Comparison of ENCODE assay signal across 17 cellular contexts in the genomic region with DNA sequence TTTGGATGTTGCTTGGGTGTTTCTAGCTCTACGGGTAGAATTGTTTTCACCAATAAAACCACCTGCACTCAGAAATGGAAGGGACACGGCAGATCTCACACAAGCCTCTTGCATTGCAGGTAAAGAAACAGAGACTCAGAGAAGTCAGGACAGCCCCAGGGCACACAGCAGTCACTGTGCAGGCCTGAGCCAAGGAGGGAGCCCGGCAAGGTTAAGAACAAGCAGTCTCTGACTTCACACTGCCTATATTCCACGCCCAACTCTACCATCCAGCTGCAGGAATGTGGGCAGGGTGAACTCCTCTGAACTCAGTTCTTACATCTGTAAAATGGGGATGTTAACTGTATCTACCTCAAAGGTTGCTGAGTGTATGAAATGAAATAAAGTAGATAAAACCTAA. TPM values are rescaled to one million over a fixed set of nuclear protein-coding genes. Genes with fewer than 3 reads are reported as not detected.
DNase-seq lines count a peak whose midpoint lies in the region; ATAC-seq, FAIRE-seq and TF ChIP-seq lines count a peak whose summit lies in the region.
"Had no signal": no experiment of that assay in that cellular context is flagged by ENCODE, and none has a peak within 500 bp of the region (broad histone marks: within the 10 kb centered on the region; RNA-seq: fewer than 3 reads in every experiment).

No MANE protein-coding gene starts in this region.

- H3K36me3 ChIP-seq in HepG2 (replicated peaks in 1 of 2; ENCODE audit: control insufficient read depth in 1 of 2, insufficient read depth in 2 of 2, low read length in 2 of 2), result peaks cover 15 to 45% of the 10 kb centered on the region in 2 experiments
- H3K36me3 ChIP-seq in right lobe of liver, result no peaks in the 10 kb centered on the region
- no peaks in the 10 kb centered on the region for H3K36me3 ChIP-seq in bronchial epithelial cell (ENCODE audit: control insufficient read depth, insufficient read depth, low read length)
- peaks cover 0 to 9% of the 10 kb centered on the region in 2 experiments for H3K36me3 ChIP-seq in keratinocyte (ENCODE audit: control insufficient read depth in 2 of 2, extremely low read depth in 1 of 2, insufficient read depth in 2 of 2, low read length in 2 of 2)
- no peaks in the 10 kb centered on the region for H3K36me3 ChIP-seq in transverse colon

- dilution Hi-C loops in keratinocyte (cut with MboI; ENCODE audit: extremely low pct_ligation_motif_present, low sequenced_read_pairs), result no loop called here

- peaks cover 99% of the 10 kb centered on the region for H4K20me1 ChIP-seq in HepG2 (ENCODE audit: insufficient read depth, low read length)
- H4K20me1 ChIP-seq in keratinocyte (ENCODE audit: control insufficient read depth, extremely low read depth, insufficient read depth, low read length), result peaks cover 17% of the 10 kb centered on the region

- FAIRE-seq in HepG2 (lab: Jason Lieb, UNC) (no peak), bronchial epithelial cell (lab: Jason Lieb, UNC) (peak; percentile 13), keratinocyte (lab: Jason Lieb, UNC) (peak; percentile 26)
- FAIRE-seq: GM12892 had no signal

- no peak overlapping the region for H2AFZ ChIP-seq in HepG2 (ENCODE audit: low read length)
- H2AFZ ChIP-seq in keratinocyte (ENCODE audit: control insufficient read depth, low read length), result no peak overlapping the region

- CTCF ChIA-PET in HepG2 (lab: Yijun Ruan, JAX; ENCODE audit: low intra/inter-chr PET ratio, low total read pairs), result no interaction called here

- POLR2A ChIA-PET in HepG2 (lab: Yijun Ruan, JAX), result no interaction called here

- WGBS in HepG2 (ENCODE audit: low lambda C conversion rate), result 85% methylated on average over 4 of the region's 4 CpGs
- WGBS in right lobe of liver (ENCODE audit: insufficient coverage, low coverage, low lambda C conversion rate, missing lambda C conversion rate), result 75% methylated on average over 4 of the region's 4 CpGs
- WGBS in transverse colon (ENCODE audit: low coverage in 1 of 2), 2 donors, result 63% methylated on average over 4 of the region's 4 CpGs; no CpG with 5 or more reads in 1 of the 2 donors

- no peak overlapping the region for H3K4me3 ChIP-seq in HepG2 (replicated peaks in 1 of 3; ENCODE audit: insufficient read depth in 1 of 3, low read depth in 2 of 3, low read length in 3 of 3)
- no peak overlapping the region for H3K4me3 ChIP-seq in right lobe of liver
- no peak overlapping the region for H3K4me3 ChIP-seq in bronchial epithelial cell (ENCODE audit: low read depth, low read length)
- H3K4me3 ChIP-seq in keratinocyte (ENCODE audit: control insufficient read depth in 2 of 3, extremely low read depth in 1 of 3, insufficient read depth in 2 of 3, low read depth in 1 of 3, low read length in 3 of 3), result no peak overlapping the region
- no peak overlapping the region for H3K4me3 ChIP-seq in transverse colon

- H3K79me2 ChIP-seq in HepG2 (ENCODE audit: insufficient read depth, low read length) (peaks cover 97% of the 10 kb centered on the region), keratinocyte (ENCODE audit: control insufficient read depth, insufficient read depth, low read length) (peaks cover 89% of the 10 kb centered on the region)

- no peak for DNase-seq in HepG2 (ENCODE audit: low spot score)
- DNase-seq in right lobe of liver, result no peak
- no peak for DNase-seq in bronchial epithelial cell (ENCODE audit: low read depth)
- no peak for DNase-seq in keratinocyte (ENCODE audit: low read depth, low spot score)
- DNase-seq in transverse colon, result no peak
- DNase-seq: DND-41, NCI-H1417 treated with DMSO at 0.1 percent for 48 hours, NCI-H1930, NCI-H2171 treated with DMSO at 0.1 percent for 48 hours, NCI-H446 treated with DMSO at 0.1 percent for 48 hours, PC-3 had no signal

- no peak for ATAC-seq in HepG2
- no peak for ATAC-seq in right lobe of liver
- ATAC-seq in HG03457 (IDR thresholded peaks at IDR 0.05; ENCODE audit: unreplicated experiment), result no peak
- ATAC-seq in HG02884 (IDR thresholded peaks at IDR 0.05; ENCODE audit: unreplicated experiment), result no peak
- ATAC-seq in GM19395 (IDR thresholded peaks at IDR 0.05; ENCODE audit: unreplicated experiment), result no peak
- ATAC-seq: PC-3 had no signal

- TF ChIP-seq RAD21 in HepG2 (CRISPR knock-in tag; IDR thresholded peaks at IDR 0.05), result no peak

- no peaks in the 10 kb centered on the region for H3K9me3 ChIP-seq in HepG2 (ENCODE audit: low read length)
- no peaks in the 10 kb centered on the region for H3K9me3 ChIP-seq in right lobe of liver
- no peaks in the 10 kb centered on the region for H3K9me3 ChIP-seq in keratinocyte (ENCODE audit: control insufficient read depth, low read depth, low read length)
- H3K9me3 ChIP-seq in transverse colon, result no peaks in the 10 kb centered on the region

- no TSS peak for BruUV-seq in HepG2 (replicated peaks; lab: Mats Ljungman, UMichigan)

- TF ChIP-seq EP300 in HepG2 (IDR thresholded peaks at IDR 0.05; ENCODE audit: low read depth in 2 of 2, low read length in 2 of 2) (no peak), HepG2 (CRISPR knock-in tag; IDR thresholded peaks at IDR 0.05; ENCODE audit: borderline replicate concordance) (no peak), transverse colon (IDR thresholded peaks at IDR 0.05; ENCODE audit: low read depth) (no peak)

- H3K27ac ChIP-seq in HepG2 (ENCODE audit: extremely low read length, insufficient read depth, low read length), result no peak overlapping the region
- no peak overlapping the region for H3K27ac ChIP-seq in right lobe of liver
- no peak overlapping the region for H3K27ac ChIP-seq in keratinocyte (ENCODE audit: control insufficient read depth, insufficient read depth, low read length)
- peak overlapping the region in 3 of 4 donors; percentile 0 to 70 (median 45) for H3K27ac ChIP-seq in transverse colon
- H3K27ac ChIP-seq: 22Rv1, RWPE1 had no signal

- no peaks in the 10 kb centered on the region for H3K27me3 ChIP-seq in HepG2 (ENCODE audit: control insufficient read depth in 1 of 2, insufficient read depth in 2 of 2, low read length in 2 of 2)
- H3K27me3 ChIP-seq in right lobe of liver, result no peaks in the 10 kb centered on the region
- no peaks in the 10 kb centered on the region for H3K27me3 ChIP-seq in bronchial epithelial cell (ENCODE audit: control insufficient read depth, insufficient read depth, low read length)
- H3K27me3 ChIP-seq in keratinocyte (ENCODE audit: control insufficient read depth, extremely low read depth, insufficient read depth, low read length), result no peaks in the 10 kb centered on the region
- H3K27me3 ChIP-seq in transverse colon, result no peaks in the 10 kb centered on the region

- in situ Hi-C loops in HepG2 (cut with HindIII; ENCODE audit: extremely low pct_ligation_motif_present, low pct_unique_long_range_greater_than_20kb) (no loop called here), transverse colon (cut with MboI; ENCODE audit: low pct_ligation_motif_present in 1 of 4, low pct_unique_long_range_greater_than_20kb in 1 of 4, low sequenced_read_pairs in 3 of 4) (no loop called here)

- intact Hi-C loops in HepG2 (cut with micrococcal nuclease; ENCODE audit: unreplicated experiment), result no loop called here
- intact Hi-C loops in right lobe of liver (cut with DNase I), result no loop called here
- intact Hi-C loops in transverse colon (cut with DNase I; ENCODE audit: low total_unique reads), result no loop called here

- H3K9me1 ChIP-seq in keratinocyte (ENCODE audit: control insufficient read depth, extremely low read depth, insufficient read depth, low read length), result no peaks in the 10 kb centered on the region

- no peak for TF ChIP-seq POLR2A in HepG2 (IDR thresholded peaks at IDR 0.05; ENCODE audit: insufficient read depth in 1 of 2, low read depth in 2 of 2, low read length in 2 of 2)
- no peak for TF ChIP-seq POLR2A in right lobe of liver (IDR thresholded peaks at IDR 0.05)
- no peak for TF ChIP-seq POLR2A in transverse colon (IDR thresholded peaks at IDR 0.05)

- no peak overlapping the region for H3K9ac ChIP-seq in HepG2 (ENCODE audit: insufficient read depth, low read depth, low read length)
- no peak overlapping the region for H3K9ac ChIP-seq in keratinocyte (ENCODE audit: control insufficient read depth, extremely low read depth, insufficient read depth, low read length)

- no peak for TF ChIP-seq CTCF in HepG2 (CRISPR knock-in tag; IDR thresholded peaks at IDR 0.05)
- TF ChIP-seq CTCF in right lobe of liver (IDR thresholded peaks at IDR 0.05), result no peak
- no peak for TF ChIP-seq CTCF in bronchial epithelial cell (IDR thresholded peaks at IDR 0.05; ENCODE audit: insufficient read depth, low read length, severe bottlenecking)
- no peak for TF ChIP-seq CTCF in keratinocyte (optimal IDR thresholded peaks at IDR 0.05 in 1 of 3, IDR thresholded peaks at IDR 0.05 in 1 of 3, conservative IDR thresholded peaks at IDR 0.05 in 1 of 3; ENCODE audit: extremely low read depth in 1 of 3, insufficient read depth in 2 of 3, low read length in 3 of 3)
- no peak for TF ChIP-seq CTCF in transverse colon (IDR thresholded peaks at IDR 0.05)

- H3K4me1 ChIP-seq in HepG2 (ENCODE audit: insufficient read depth, low read length) (peaks cover 86% of the 10 kb centered on the region), right lobe of liver (no peaks in the 10 kb centered on the region), keratinocyte (ENCODE audit: control insufficient read depth, extremely low read depth, insufficient read depth, low read length) (no peaks in the 10 kb centered on the region), transverse colon (peaks cover 10 to 45% (median 26%) of the 10 kb centered on the region in 4 donors)

- no peak overlapping the region for H3K4me2 ChIP-seq in HepG2 (ENCODE audit: low read depth, low read length)
- H3K4me2 ChIP-seq in keratinocyte (ENCODE audit: control insufficient read depth, extremely low read depth, insufficient read depth, low read depth, low read length), result no peak overlapping the region

RNA-seq across cellular contexts. Expression of a gene that starts 15.4 kb away (rescaled TPM):
- total RNA-seq in HepG2 (2016; rRNA removed; fragmentation: Illumina TruSeq; extraction: Trizol) (1.1 and 1.4 TPM in 2 replicates), right lobe of liver (10 to 100 TPM in 5 of 6 experiments, 1 to 10 TPM in 1; 9.2 to 25.8 (median 11.8) TPM), bronchial epithelial cell (11.1 and 12.8 TPM in 2 replicates), transverse colon (10 to 100 TPM in 3 of 4 donors, 1 to 10 TPM in 1; 10.0 to 25.4 (median 16.0) TPM)
- total RNA-seq in HepG2 (2016; cell fraction: cytosol; rRNA removed; fragmentation: Illumina TruSeq; extraction: Trizol; ENCODE audit: low read depth), result 1.0 and 1.2 TPM in 2 replicates
- total RNA-seq in HepG2 (2016; cell fraction: insoluble cytoplasmic fraction; rRNA removed; fragmentation: Illumina TruSeq; extraction: Trizol), result 1.4 and 1.5 TPM in 2 replicates
- 2.7 and 2.9 TPM in 2 replicates for total RNA-seq in HepG2 (2016; cell fraction: membrane; rRNA removed; fragmentation: Illumina TruSeq; extraction: Trizol)
- total RNA-seq in HepG2 (2016; cell fraction: nucleus; rRNA removed; fragmentation: Illumina TruSeq; extraction: Trizol), result 1.1 and 1.9 TPM in 2 replicates
- polyA plus RNA-seq in HepG2 (2011; rRNA removed) (94.7 and 113 TPM in 2 replicates), keratinocyte (21.4 to 39.1 TPM (median 24.5 TPM) in 3 replicates)
- 101 and 112 TPM in 2 replicates for polyA plus RNA-seq in HepG2 (2011; cell fraction: cytosol; rRNA removed)
- 181 and 188 TPM in 2 replicates for polyA plus RNA-seq in HepG2 (2011; cell fraction: nucleus; rRNA removed)
- polyA plus RNA-seq in HepG2 (2012), result 46.0 and 71.6 TPM in 2 replicates
- 0.27 and 0.52 TPM in 2 replicates for polyA plus RNA-seq in HepG2 (2016; cell fraction: cytosol; fragmentation: Illumina TruSeq; extraction: Trizol; ENCODE audit: low read depth)
- 1.4 TPM in 2 replicates for polyA plus RNA-seq in HepG2 (2016; cell fraction: insoluble cytoplasmic fraction; fragmentation: Illumina TruSeq; extraction: Trizol; ENCODE audit: low read depth)
- 0.68 and 0.92 TPM in 2 replicates for polyA plus RNA-seq in HepG2 (2016; cell fraction: membrane; fragmentation: Illumina TruSeq; extraction: Trizol; ENCODE audit: low read depth)
- polyA plus RNA-seq in HepG2 (2016; cell fraction: nucleus; fragmentation: Illumina TruSeq; extraction: Trizol; ENCODE audit: insufficient read depth, low read depth), result 1.1 and 1.9 TPM in 2 replicates
- 10.5 and 261 TPM in 2 replicates for polyA minus RNA-seq in HepG2 (2011; rRNA and poly(A)+ RNA removed; ENCODE audit: low replicate concordance)
- 111 and 123 TPM in 2 replicates for polyA minus RNA-seq in HepG2 (2011; cell fraction: cytosol; rRNA and poly(A)+ RNA removed)
- 241 and 251 TPM in 2 replicates for polyA minus RNA-seq in HepG2 (2011; cell fraction: nucleus; rRNA and poly(A)+ RNA removed)
- 3.4 TPM for polyA plus RNA-seq in keratinocyte (2011; ENCODE audit: low read depth)
- polyA plus RNA-seq in keratinocyte (2011; cell fraction: cytosol; rRNA removed), result 16.9 and 22.6 TPM in 2 replicates
- 50.9 and 52.5 TPM in 2 replicates for polyA plus RNA-seq in keratinocyte (2011; cell fraction: nucleus; rRNA removed)
- 9.4 and 25.1 TPM in 2 replicates for polyA plus RNA-seq in keratinocyte (2012; ENCODE audit: low replicate concordance)
- polyA minus RNA-seq in keratinocyte, result 46.0 to 77.2 TPM (median 60.9 TPM) in 3 replicates
- 28.6 TPM for polyA minus RNA-seq in keratinocyte (2011; cell fraction: cytosol; rRNA and poly(A)+ RNA removed)
- polyA minus RNA-seq in keratinocyte (2011; cell fraction: nucleus; rRNA and poly(A)+ RNA removed), result 57.7 and 70.4 TPM in 2 replicates

Comparison
In these comparisons a context has a peak if more than half of its experiments do, and no peak if none do; other contexts are left out.
1. H3K27ac ChIP-seq: peak in transverse colon (3 of 4); none in HepG2 (single experiment), right lobe of liver (0 of 3) and keratinocyte (single experiment).